ENCODE assay signal across 20 cellular contexts in the genomic region with DNA sequence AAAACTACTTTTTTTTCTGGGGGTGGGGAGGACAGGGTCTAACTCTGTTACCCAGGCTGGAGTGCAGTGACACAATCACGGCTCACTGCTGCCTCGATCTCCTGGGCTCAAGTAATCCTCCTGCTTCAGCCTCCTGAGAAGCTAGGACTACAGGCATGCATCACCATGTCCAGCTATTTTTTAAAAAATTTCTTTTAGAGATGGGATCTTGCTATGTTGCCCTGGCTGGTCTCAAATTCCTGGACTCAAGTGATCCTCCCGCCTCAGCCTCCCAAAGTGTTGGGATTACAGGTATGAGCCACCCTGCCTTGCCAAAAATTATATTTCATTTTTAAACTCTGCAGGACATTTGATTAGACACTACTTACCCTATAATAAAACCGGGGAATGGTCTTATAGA. TPM values are rescaled to one million over a fixed set of nuclear protein-coding genes. Genes with fewer than 3 reads are reported as not detected.
DNase-seq lines count a peak whose midpoint lies in the region; ATAC-seq and TF ChIP-seq lines count a peak whose summit lies in the region.
"Had no signal": no experiment of that assay in that cellular context is flagged by ENCODE, and none has a peak within 500 bp of the region (broad histone marks: within the 10 kb centered on the region; RNA-seq: fewer than 3 reads in every experiment).

No MANE protein-coding gene starts in this region.

- no peak overlapping the region for H3K23ac ChIP-seq in trophoblast cell (ENCODE audit: low read length)

- WGBS in right lobe of liver (ENCODE audit: insufficient coverage, low coverage, low lambda C conversion rate, missing lambda C conversion rate) = 94% methylated on average over 4 of the region's 4 CpGs
- no CpG with 5 or more reads among the region's 4 CpGs for WGBS in trophoblast cell (ENCODE audit: extremely low coverage, insufficient coverage, insufficient read length)

- H3K18ac ChIP-seq in trophoblast cell (ENCODE audit: low read length) = no peak overlapping the region

- H3K79me1 ChIP-seq in trophoblast cell (ENCODE audit: low read length) = peaks cover 3% of the 10 kb centered on the region

- POLR2A ChIA-PET in A673 (lab: Charles Lee; ENCODE audit: low non-redundant PET) = no interaction called here

- no peak overlapping the region for H3K4ac ChIP-seq in trophoblast cell (ENCODE audit: low read depth, low read length)

- H2BK5ac ChIP-seq in trophoblast cell (ENCODE audit: low read depth, low read length, poor library complexity) = no peak overlapping the region

- peaks cover 3% of the 10 kb centered on the region for H3K79me2 ChIP-seq in trophoblast cell (ENCODE audit: control insufficient read depth, insufficient read depth, low read length, poor library complexity)

- H3K4me1 ChIP-seq in right lobe of liver = peaks cover 0 to 12% (median 0%) of the 10 kb centered on the region in 4 donors
- H3K4me1 ChIP-seq in trophoblast cell (ENCODE audit: control insufficient read depth in 1 of 2, insufficient read depth in 2 of 2, low read length in 2 of 2) = peaks cover 5 to 8% of the 10 kb centered on the region in 2 experiments
- H3K4me1 ChIP-seq in A673 (ENCODE audit: insufficient read depth, low read length, poor library complexity, severe bottlenecking) = no peaks in the 10 kb centered on the region

- CTCF ChIA-PET in A673 (lab: Charles Lee) = no interaction called here

- ATAC-seq in T-helper 17 cell (no peak), right lobe of liver (no peak)
- ATAC-seq: GM12878, GM23338, HCT116 had no signal

- H3K27ac ChIP-seq in right lobe of liver = peak overlapping the region in 2 of 3 donors; percentile 14 to 76
- no peak overlapping the region for H3K27ac ChIP-seq in trophoblast cell (ENCODE audit: low read depth, low read length)
- H3K27ac ChIP-seq in A673 (ENCODE audit: low read depth, low read length, poor library complexity, severe bottlenecking) = no peak overlapping the region
- H3K27ac ChIP-seq: BLaER1, C4-2B had no signal

- intact Hi-C loops in right lobe of liver (cut with DNase I) (no loop called here), A673 (cut with micrococcal nuclease; ENCODE audit: unreplicated experiment) (no loop called here)

- no peak overlapping the region for H3K14ac ChIP-seq in trophoblast cell (ENCODE audit: low read length)

- H3K9ac ChIP-seq in trophoblast cell (ENCODE audit: low read length) = no peak overlapping the region
- H3K9ac ChIP-seq: BLaER1 had no signal

- H4K8ac ChIP-seq in trophoblast cell (ENCODE audit: low read depth, low read length) = no peak overlapping the region

- DNase-seq in T-helper 17 cell (no peak), right lobe of liver (no peak), trophoblast cell (peak; percentile 18 to 73), A673 (ENCODE audit: low spot score) (no peak), pons (ENCODE audit: low spot score) (no peak), HK-2 (ENCODE audit: unreplicated experiment) (no peak)
- DNase-seq: CD4-positive, CD25-positive, alpha-beta regulatory T cell; CD8-positive, alpha-beta memory T cell; DMS 273 treated with DMSO at 0.1 percent for 48 hours; DMS79; EL; GDM1; H9; HFFc6 had no signal

- peaks cover 0 to 3% (median 0%) of the 10 kb centered on the region in 4 donors for H3K36me3 ChIP-seq in right lobe of liver
- H3K36me3 ChIP-seq in trophoblast cell (ENCODE audit: control insufficient read depth in 1 of 2, insufficient read depth in 2 of 2, low read length in 2 of 2) = peaks cover 5 to 10% of the 10 kb centered on the region in 2 experiments
- peaks cover 16% of the 10 kb centered on the region for H3K36me3 ChIP-seq in A673 (ENCODE audit: insufficient read depth, low read length, poor library complexity, severe bottlenecking)

- H3K4me1 Mint-ChIP-seq in T-helper 17 cell = peaks cover 26% of the 10 kb centered on the region

- TF ChIP-seq POLR2A in right lobe of liver (IDR thresholded peaks at IDR 0.05) = no peak

- no peak overlapping the region for H3K4me2 ChIP-seq in trophoblast cell (ENCODE audit: low read length)
- H3K4me2 ChIP-seq: BLaER1, GM23338 had no signal

- H4K91ac ChIP-seq in trophoblast cell (ENCODE audit: low read depth, low read length) = no peak overlapping the region

- H3K4me3 ChIP-seq in right lobe of liver (no peak overlapping the region), trophoblast cell (ENCODE audit: low read depth, low read length) (no peak overlapping the region), A673 (ENCODE audit: low read depth, low read length, poor library complexity, severe bottlenecking) (no peak overlapping the region)
- H3K4me3 ChIP-seq: BLaER1, GM12878, GM23338 had no signal

- H3K4me3 Mint-ChIP-seq in T-helper 17 cell = no peak overlapping the region
- H3K4me3 Mint-ChIP-seq: B cell; CD4-positive, CD25-positive, alpha-beta regulatory T cell; GM23338; H9; HFFc6 had no signal

- H3K27me3 Mint-ChIP-seq in T-helper 17 cell = no peaks in the 10 kb centered on the region
- H3K27me3 Mint-ChIP-seq: B cell; CD4-positive, CD25-positive, alpha-beta regulatory T cell had no signal

- no peak overlapping the region for H2BK120ac ChIP-seq in trophoblast cell (ENCODE audit: insufficient read depth, low read length, poor library complexity)

- H3K36me3 Mint-ChIP-seq in T-helper 17 cell (ENCODE audit: low read depth) = peaks cover 6% of the 10 kb centered on the region

- no peak overlapping the region for H2AK5ac ChIP-seq in trophoblast cell (ENCODE audit: low read length)

- TF ChIP-seq CTCF in right lobe of liver (IDR thresholded peaks at IDR 0.05) (no peak), A673 (conservative IDR thresholded peaks at IDR 0.05; ENCODE audit: low read depth, low read length) (no peak)

- H4K12ac ChIP-seq in trophoblast cell (ENCODE audit: low read depth, low read length) = no peak overlapping the region

- BruUV-seq in A673 (replicated peaks; lab: Mats Ljungman, UMichigan) = no TSS peak

- no peaks in the 10 kb centered on the region for H3K9me3 ChIP-seq in T-helper 17 cell (ENCODE audit: control insufficient read depth, low read length, poor library complexity, severe bottlenecking)
- no peaks in the 10 kb centered on the region for H3K9me3 ChIP-seq in right lobe of liver
- H3K9me3 ChIP-seq in trophoblast cell (ENCODE audit: insufficient read depth, low read depth, low read length) = peaks cover 2% of the 10 kb centered on the region
- peaks cover 6% of the 10 kb centered on the region for H3K9me3 ChIP-seq in A673 (ENCODE audit: low read depth, low read length, poor library complexity, severe bottlenecking)

- H2AFZ ChIP-seq in trophoblast cell (ENCODE audit: insufficient read depth, low read length, poor library complexity) = no peak overlapping the region
- H2AFZ ChIP-seq: GM23338 had no signal

- peak overlapping the region; percentile 83 for H3K27ac Mint-ChIP-seq in T-helper 17 cell
- H3K27ac Mint-ChIP-seq: B cell, GM23338, H9, HFFc6 had no signal

- H3K27me3 ChIP-seq in right lobe of liver = no peaks in the 10 kb centered on the region
- no peaks in the 10 kb centered on the region for H3K27me3 ChIP-seq in trophoblast cell (ENCODE audit: insufficient read depth, low read length)
- H3K27me3 ChIP-seq in A673 (replicated peaks; ENCODE audit: insufficient read depth, low read depth, low read length, poor library complexity) = no peaks in the 10 kb centered on the region
- H3K27me3 ChIP-seq: BLaER1 had no signal

- no peak overlapping the region for H2BK12ac ChIP-seq in trophoblast cell (ENCODE audit: low read length)

RNA-seq across cellular contexts. Expression of gene PPP2R3C, which starts 5.5 kb away (rescaled TPM):
- total RNA-seq in T-helper 17 cell (10 to 100 TPM; 37.7 to 41.7 TPM), right lobe of liver (10 to 100 TPM in 2 of 6 experiments, 1 to 10 TPM in 4; 6.8 to 15.6 (median 9.4) TPM), A673 (2021) (50.5 and 56.2 TPM in 2 replicates)
- polyA plus RNA-seq in trophoblast cell (2013) = 18.2 and 19.0 TPM in 2 replicates

RNA-seq across cellular contexts. Expression of gene PRORP, which starts 6.1 kb away (rescaled TPM):
- 10 to 100 TPM; 42.5 to 43.6 TPM for total RNA-seq in T-helper 17 cell
- total RNA-seq in right lobe of liver = 10 to 100 TPM; 15.2 to 22.2 (median 19.7) TPM
- polyA plus RNA-seq in trophoblast cell (2013) = 21.0 and 21.3 TPM in 2 replicates
- total RNA-seq in A673 (2021) = 41.5 and 46.5 TPM in 2 replicates

Comparison
In these comparisons a context has a peak if more than half of its experiments do, and no peak if none do; other contexts are left out.
1. DNase-seq: peak in trophoblast cell (2 of 2); none in T-helper 17 cell (0 of 3), right lobe of liver (0 of 3), A673 (single experiment), pons (single experiment) and HK-2 (single experiment).
2. H3K27ac ChIP-seq: peak in right lobe of liver (2 of 3); none in trophoblast cell (single experiment) and A673 (single experiment).